Comparison of ENCODE assay signal across 9 cellular contexts in genomic region chr6:5214570-5215052, GRCh38. TPM values are rescaled to one million over a fixed set of nuclear protein-coding genes. Genes with fewer than 3 reads are reported as not detected.
DNase-seq lines count a peak whose midpoint lies in the region; ATAC-seq lines count a peak whose summit lies in the region.
"Had no signal": no experiment of that assay in that cellular context is flagged by ENCODE, and none has a peak within 500 bp of the region (broad histone marks: within the 10 kb centered on the region; RNA-seq: fewer than 3 reads in every experiment).

No MANE protein-coding gene starts in this region.

- no peaks in the 10 kb centered on the region for H3K4me1 ChIP-seq in iPS DF 6.9 (ENCODE audit: control insufficient read depth, insufficient read depth, low read length)

- no peak overlapping the region for H3K4me3 ChIP-seq in iPS DF 6.9 (ENCODE audit: low read length)

- no peaks in the 10 kb centered on the region for H3K36me3 ChIP-seq in iPS DF 6.9 (ENCODE audit: control insufficient read depth, insufficient read depth, low read length)

- ATAC-seq in HG02623 (IDR thresholded peaks at IDR 0.05; ENCODE audit: unreplicated experiment) (no peak), HG02763 (IDR thresholded peaks at IDR 0.05; ENCODE audit: unreplicated experiment) (no peak)
- ATAC-seq: naive thymus-derived CD4-positive, alpha-beta T cell had no signal

- DNase-seq in Daoy (ENCODE audit: low read depth): peak; percentile 68
- DNase-seq in LHCN-M2 (ENCODE audit: low read depth): peak; percentile 11
- peak; percentile 25 for DNase-seq in iPS DF 6.9 (ENCODE audit: low read depth, low spot score)
- DNase-seq in stimulated activated CD8-positive, alpha-beta memory T cell treated with anti-CD3 and anti-CD28 coated beads, Interleukin-4, amount 100 ng/mL, for 48 hours: peak; percentile 60
- no peak for DNase-seq in NCI-H2029 treated with DMSO at 0.1 percent for 48 hours (lab: John Stamatoyannopoulos, UW)

- no peaks in the 10 kb centered on the region for H3K9me3 ChIP-seq in iPS DF 6.9 (ENCODE audit: control insufficient read depth, insufficient read depth, low read length)

- H3K27ac ChIP-seq in angular gyrus (ENCODE audit: low read depth, low read length): peak overlapping the region; percentile 56
- H3K27ac ChIP-seq in iPS DF 6.9 (ENCODE audit: low read length): no peak overlapping the region

- no CpG with 5 or more reads among the region's 10 CpGs for WGBS in iPS DF 6.9 (ENCODE audit: insufficient coverage, insufficient read length)

- H3K27me3 ChIP-seq in iPS DF 6.9 (ENCODE audit: control insufficient read depth, insufficient read depth, low read length): no peaks in the 10 kb centered on the region

RNA-seq across cellular contexts. Expression of gene LYRM4, which starts 46.1 kb away (rescaled TPM):
- total RNA-seq in Daoy (2014; rRNA removed; shearing (Covaris generic)): 22.8 and 24.6 TPM in 2 replicates
- total RNA-seq in LHCN-M2 (2014; rRNA removed): 17.5 and 18.0 TPM in 2 replicates
- 24.9 TPM for polyA plus RNA-seq in LHCN-M2 (2012)

RNA-seq across cellular contexts. Expression of gene FARS2, which starts 46.7 kb away (rescaled TPM):
- total RNA-seq in Daoy (2014; rRNA removed; shearing (Covaris generic)): 24.0 and 24.7 TPM in 2 replicates
- total RNA-seq in LHCN-M2 (2014; rRNA removed): 10.3 and 11.5 TPM in 2 replicates
- polyA plus RNA-seq in LHCN-M2 (2012): 10.8 TPM
